In the genomic region with DNA sequence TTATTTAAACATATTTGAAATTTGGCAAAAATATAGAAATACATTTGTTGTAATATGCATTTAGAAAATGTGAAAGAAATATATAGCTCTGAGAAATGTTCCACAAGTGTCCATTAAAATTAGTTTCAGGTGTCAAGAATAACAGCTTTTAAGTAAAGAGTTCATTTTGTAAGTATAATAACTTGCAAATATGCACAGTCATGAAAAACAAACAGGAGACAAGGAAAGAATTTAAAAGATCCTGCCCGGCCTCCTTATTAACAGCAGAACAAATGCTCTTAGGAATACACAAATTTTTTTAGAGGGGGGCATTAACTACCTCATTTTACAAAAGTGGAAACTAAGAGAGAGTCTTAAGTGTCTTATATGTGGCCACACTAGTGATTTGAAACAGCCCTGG, we compare ENCODE assay signal across 8 cellular contexts.
"Had no signal": no experiment of that assay in that cellular context is flagged by ENCODE, and none has a peak within 500 bp of the region (broad histone marks: within the 10 kb centered on the region; RNA-seq: fewer than 3 reads in every experiment).

No MANE protein-coding gene starts in this region.

- DNase-seq: GDM1, GF-D8 had no signal

- H3K4me3 ChIP-seq: GM12878 had no signal

- ATAC-seq: GM12878 had no signal

- FAIRE-seq: G401.6, GM12878, GM12891, GM12892, GM18507, GM19239 had no signal
